1 cellular context compared by ENCODE assay signal in genomic region chr7:464177-464711, GRCh38.
TF ChIP-seq lines count a peak whose summit lies in the region.

No MANE protein-coding gene starts in this region.

TF ChIP-seq in IMR-90, 13 proteins besides CTCF, POLR2A, EP300 and RAD21 (continued from another document):
- no peak for TF ChIP-seq ELK1 (IDR thresholded peaks at IDR 0.05; ENCODE audit: borderline replicate concordance, low read depth, low read length)
- no peak for TF ChIP-seq SMC3 (IDR thresholded peaks at IDR 0.05; ENCODE audit: low read depth, low read length)
- no peak for TF ChIP-seq NFE2L2 (IDR thresholded peaks at IDR 0.05; ENCODE audit: low read depth, low read length)
- no peak for TF ChIP-seq RFX5 (IDR thresholded peaks at IDR 0.05; ENCODE audit: low read depth, low read length)
- no peak for TF ChIP-seq MAZ (IDR thresholded peaks at IDR 0.05; ENCODE audit: borderline replicate concordance, low read depth, low read length)
- no peak for TF ChIP-seq MXI1 (IDR thresholded peaks at IDR 0.05; ENCODE audit: borderline replicate concordance, low read depth, low read length)
- TF ChIP-seq BHLHE40 (IDR thresholded peaks at IDR 0.05; ENCODE audit: low read depth, low read length), result no peak
